Comparison of ENCODE assay signal across 8 cellular contexts in genomic region chr2:74552914-74553811, GRCh38. TPM values are rescaled to one million over a fixed set of nuclear protein-coding genes. Genes with fewer than 3 reads are reported as not detected.
DNase-seq lines count a peak whose midpoint lies in the region; ATAC-seq and TF ChIP-seq lines count a peak whose summit lies in the region.

No MANE protein-coding gene starts in this region.

- peaks cover 35% of the 10 kb centered on the region for H3K36me3 ChIP-seq in mesodermal cell (ENCODE audit: control insufficient read depth, insufficient read depth, low read length)

- H3K4me1 ChIP-seq in mesodermal cell (ENCODE audit: control insufficient read depth, insufficient read depth, low read length, poor library complexity, severe bottlenecking): peaks cover 15% of the 10 kb centered on the region

- peak overlapping the region; percentile 98 for H3K27ac ChIP-seq in mesodermal cell (ENCODE audit: low read depth, low read length, severe bottlenecking)

- in situ Hi-C loops in astrocyte of the spinal cord (cut with HindIII; ENCODE audit: low sequenced_read_pairs): no loop called here

- DNase-seq in Daoy (ENCODE audit: low read depth) (peak; percentile 52), HT1080 (ENCODE audit: low read depth) (peak; percentile 62), astrocyte of the spinal cord (ENCODE audit: low read depth, low spot score) (no peak), NOMO-1 (lab: John Stamatoyannopoulos, UW; ENCODE audit: unreplicated experiment in 2 of 2) (no peak), OCI-M2 (lab: John Stamatoyannopoulos, UW; ENCODE audit: unreplicated experiment) (no peak)
- DNase-seq in activated CD8-positive, alpha-beta memory T cell treated with anti-CD3 and anti-CD28 coated beads for 24 hours: no peak

- TF ChIP-seq CTCF in astrocyte of the spinal cord (IDR thresholded peaks at IDR 0.05; ENCODE audit: low read depth, low read length): no peak

- no peak for ATAC-seq in GM21367 (IDR thresholded peaks at IDR 0.05; ENCODE audit: unreplicated experiment)

- WGBS in mesodermal cell (ENCODE audit: insufficient coverage in 2 of 2), 2 experiments: 15% methylated on average over 18 to 20 of the region's 27 CpGs

- H3K9me3 ChIP-seq in mesodermal cell (ENCODE audit: control insufficient read depth, low read length): no peaks in the 10 kb centered on the region

- H3K4me3 ChIP-seq in astrocyte of the spinal cord (ENCODE audit: low read depth, low read length) (peak overlapping the region; percentile 89), mesodermal cell (ENCODE audit: extremely low read depth, insufficient read depth, low read length, poor library complexity, severe bottlenecking) (peak overlapping the region; percentile 76)

RNA-seq across cellular contexts. Expression of gene LOXL3, which starts 0.6 kb away (rescaled TPM):
- total RNA-seq in Daoy (2014; rRNA removed; shearing (Covaris generic)): 54.5 and 62.0 TPM in 2 replicates
- 48.5 and 49.8 TPM in 2 replicates for total RNA-seq in HT1080 (2014; rRNA removed; shearing (Covaris generic))
- polyA plus RNA-seq in HT1080 (2015; cell fraction: cytosol; rRNA removed): 68.7 and 78.7 TPM in 2 replicates
- 416 and 445 TPM in 2 replicates for polyA plus RNA-seq in HT1080 (2015; cell fraction: nucleus; rRNA removed)
- polyA plus RNA-seq in mesodermal cell (2013, experiment 1 of 2): 38.3 TPM
- polyA plus RNA-seq in mesodermal cell (2013, experiment 2 of 2): 28.3 TPM

RNA-seq across cellular contexts. Expression of gene DOK1, which starts 1.4 kb away (rescaled TPM):
- total RNA-seq in Daoy (2014; rRNA removed; shearing (Covaris generic)): 19.8 and 20.6 TPM in 2 replicates
- 62.1 and 66.8 TPM in 2 replicates for total RNA-seq in HT1080 (2014; rRNA removed; shearing (Covaris generic))
- polyA plus RNA-seq in HT1080 (2015; cell fraction: cytosol; rRNA removed): 82.6 and 85.9 TPM in 2 replicates
- 102 and 123 TPM in 2 replicates for polyA plus RNA-seq in HT1080 (2015; cell fraction: nucleus; rRNA removed)
- 15.3 TPM for polyA plus RNA-seq in mesodermal cell (2013, experiment 1 of 2)
- 11.4 TPM for polyA plus RNA-seq in mesodermal cell (2013, experiment 2 of 2)

RNA-seq across cellular contexts. Expression of gene HTRA2, which starts 23.4 kb away (rescaled TPM):
- total RNA-seq in Daoy (2014; rRNA removed; shearing (Covaris generic)): 41.2 and 44.8 TPM in 2 replicates
- total RNA-seq in HT1080 (2014; rRNA removed; shearing (Covaris generic)): 84.5 and 94.6 TPM in 2 replicates
- 35.8 and 37.6 TPM in 2 replicates for polyA plus RNA-seq in HT1080 (2015; cell fraction: cytosol; rRNA removed)
- polyA plus RNA-seq in HT1080 (2015; cell fraction: nucleus; rRNA removed): 50.7 and 56.3 TPM in 2 replicates
- polyA plus RNA-seq in mesodermal cell (2013, experiment 1 of 2): 32.1 TPM
- polyA plus RNA-seq in mesodermal cell (2013, experiment 2 of 2): 33.4 TPM

RNA-seq across cellular contexts. Expression of gene AUP1, which starts 23.7 kb away (rescaled TPM):
- total RNA-seq in Daoy (2014; rRNA removed; shearing (Covaris generic)): 135 TPM in 2 replicates
- total RNA-seq in HT1080 (2014; rRNA removed; shearing (Covaris generic)): 169 and 184 TPM in 2 replicates
- 89.0 and 97.4 TPM in 2 replicates for polyA plus RNA-seq in HT1080 (2015; cell fraction: cytosol; rRNA removed)
- polyA plus RNA-seq in HT1080 (2015; cell fraction: nucleus; rRNA removed): 285 and 333 TPM in 2 replicates
- polyA plus RNA-seq in mesodermal cell (2013, experiment 1 of 2): 122 TPM
- 97.6 TPM for polyA plus RNA-seq in mesodermal cell (2013, experiment 2 of 2)

RNA-seq across cellular contexts. Expression of gene DQX1, which starts 27.1 kb away (rescaled TPM):
- total RNA-seq in Daoy (2014; rRNA removed; shearing (Covaris generic)): 1.1 TPM in 1 of 2 replicates, not detected in the other
- 0.13 and 0.18 TPM in 2 replicates for total RNA-seq in HT1080 (2014; rRNA removed; shearing (Covaris generic))
- 0.20 and 0.24 TPM in 2 replicates for polyA plus RNA-seq in HT1080 (2015; cell fraction: cytosol; rRNA removed)
- polyA plus RNA-seq in HT1080 (2015; cell fraction: nucleus; rRNA removed): 2.8 and 4.1 TPM in 2 replicates
- 0.48 TPM for polyA plus RNA-seq in mesodermal cell (2013, experiment 1 of 2)
- polyA plus RNA-seq in mesodermal cell (2013, experiment 2 of 2): 0.40 TPM

Comparison
In these comparisons a context has a peak if more than half of its experiments do, and no peak if none do; other contexts are left out.
1. DNase-seq: peak in Daoy (single experiment) and HT1080 (single experiment); none in astrocyte of the spinal cord (single experiment), activated CD8-positive, alpha-beta memory T cell treated with anti-CD3 and anti-CD28 coated beads for 24 hours (single experiment), NOMO-1 (0 of 2) and OCI-M2 (single experiment).